ENCODE assay signal across 1 cellular context in the genomic region with DNA sequence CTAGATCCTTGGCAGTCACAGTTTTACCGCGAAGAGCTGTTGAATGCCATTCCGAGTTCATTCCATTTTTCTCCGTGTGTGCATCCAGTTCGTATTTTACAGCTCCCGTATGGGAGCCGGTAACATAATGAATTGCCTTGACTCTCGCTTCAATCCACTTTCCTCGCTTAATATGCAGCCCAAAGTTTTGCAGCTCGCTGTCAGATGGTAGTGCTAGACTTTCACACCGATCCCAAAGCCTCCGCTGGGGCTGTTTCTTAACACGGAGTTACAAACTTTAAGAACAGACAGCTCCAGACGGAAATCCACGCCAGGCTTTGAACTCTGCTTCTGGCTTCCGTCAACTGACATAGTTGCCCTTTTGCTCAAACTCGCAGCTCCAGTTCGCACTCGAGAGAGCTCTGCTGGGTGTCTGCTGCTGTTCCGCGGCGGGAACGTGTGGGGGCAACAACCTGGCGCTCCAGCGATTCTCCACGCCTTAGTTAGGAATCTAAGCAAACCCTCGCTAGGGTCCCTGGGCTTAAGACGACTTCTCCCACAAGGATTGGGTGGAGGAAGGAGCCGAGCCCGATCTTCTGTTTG.
TF ChIP-seq lines count a peak whose summit lies in the region.

No MANE protein-coding gene starts in this region.

TF ChIP-seq in HepG2, 621 proteins besides CTCF, POLR2A, EP300 and RAD21 (continued from another document and continues in another):
- TF ChIP-seq RNF219 (CRISPR knock-in tag; IDR thresholded peaks at IDR 0.05) (no peak), ATF3 (CRISPR knock-in tag; IDR thresholded peaks at IDR 0.05) (no peak), SCMH1 (CRISPR knock-in tag; IDR thresholded peaks at IDR 0.05; ENCODE audit: borderline replicate concordance) (no peak), RXRB (CRISPR knock-in tag; IDR thresholded peaks at IDR 0.05; ENCODE audit: borderline replicate concordance) (peak; percentile 21; the same call in 1 of the 2 replicates), TBP (CRISPR knock-in tag; IDR thresholded peaks at IDR 0.05) (no peak), KLF15 (CRISPR knock-in tag; IDR thresholded peaks at IDR 0.05; ENCODE audit: borderline replicate concordance) (no peak), RBM22 (optimal IDR thresholded peaks at IDR 0.05; ENCODE audit: low read length) (no peak), ZNF891 (CRISPR knock-in tag; IDR thresholded peaks at IDR 0.05) (peak; percentile 8; the same call in 1 of the 2 replicates), ZBTB4 (CRISPR knock-in tag; IDR thresholded peaks at IDR 0.05; ENCODE audit: borderline replicate concordance) (no peak), ZBTB44 (CRISPR knock-in tag; IDR thresholded peaks at IDR 0.05) (no peak), ZNF354B (CRISPR knock-in tag; IDR thresholded peaks at IDR 0.05) (no peak), ZNF180 (CRISPR knock-in tag; IDR thresholded peaks at IDR 0.05; ENCODE audit: borderline replicate concordance, low read depth) (no peak), HNRNPLL (IDR thresholded peaks at IDR 0.05; ENCODE audit: low read depth, low read length, poor library complexity, severe bottlenecking) (peak; percentile 55), CHCHD3 (CRISPR knock-in tag; IDR thresholded peaks at IDR 0.05) (no peak), PCBP2 (optimal IDR thresholded peaks at IDR 0.05; ENCODE audit: low read depth, low read length, poor library complexity, severe bottlenecking) (no peak), TGIF2 (CRISPR knock-in tag; IDR thresholded peaks at IDR 0.05) (no peak; the same call in none of the 2 replicates), SIN3A (IDR thresholded peaks at IDR 0.05; ENCODE audit: borderline replicate concordance, low read depth, low read length) (no peak; the same call in 1 of the 2 replicates), ZSCAN20 (CRISPR knock-in tag; IDR thresholded peaks at IDR 0.05; ENCODE audit: borderline replicate concordance) (no peak), KLF11 (CRISPR knock-in tag; IDR thresholded peaks at IDR 0.05) (0 out of 2 replicates have a peak, but pooled peaks have one; percentile 13), STAT6 (CRISPR knock-in tag; IDR thresholded peaks at IDR 0.05; ENCODE audit: borderline replicate concordance) (no peak), ZNF382 (CRISPR knock-in tag; IDR thresholded peaks at IDR 0.05; ENCODE audit: borderline replicate concordance) (no peak), FOXO1 (CRISPR knock-in tag; IDR thresholded peaks at IDR 0.05) (no peak), ZNF879 (CRISPR knock-in tag; IDR thresholded peaks at IDR 0.05) (no peak), ATAD3A (CRISPR knock-in tag; IDR thresholded peaks at IDR 0.05) (no peak), ZSCAN29 (CRISPR knock-in tag; conservative IDR thresholded peaks at IDR 0.05) (no peak), ELF4 (CRISPR knock-in tag; IDR thresholded peaks at IDR 0.05; ENCODE audit: borderline replicate concordance) (no peak), TCF7L2 (IDR thresholded peaks at IDR 0.05; ENCODE audit: low read depth, low read length) (no peak), ZBTB20 (CRISPR knock-in tag; IDR thresholded peaks at IDR 0.05; ENCODE audit: borderline replicate concordance, low read depth) (peak; percentile 68; the same call in 1 of the 2 replicates), MAX (IDR thresholded peaks at IDR 0.05) (no peak), CENPX (CRISPR knock-in tag; IDR thresholded peaks at IDR 0.05) (no peak), POLR2G (IDR thresholded peaks at IDR 0.05; ENCODE audit: low read depth, low read length) (peak; percentile 87), ZNF333 (CRISPR knock-in tag; IDR thresholded peaks at IDR 0.05; ENCODE audit: borderline replicate concordance) (no peak), PLSCR1 (CRISPR knock-in tag; IDR thresholded peaks at IDR 0.05; ENCODE audit: borderline replicate concordance) (no peak), RFX1 (IDR thresholded peaks at IDR 0.05) (no peak), ZNF614 (CRISPR knock-in tag; IDR thresholded peaks at IDR 0.05; ENCODE audit: borderline replicate concordance) (peak; percentile 38; the same call in 1 of the 2 replicates), ZNF512B (CRISPR knock-in tag; IDR thresholded peaks at IDR 0.05; ENCODE audit: borderline replicate concordance) (no peak), ZFP36L2 (CRISPR knock-in tag; IDR thresholded peaks at IDR 0.05) (no peak), KLF9 (CRISPR knock-in tag; IDR thresholded peaks at IDR 0.05; ENCODE audit: low read depth) (no peak), GRHL1 (CRISPR knock-in tag; conservative IDR thresholded peaks at IDR 0.05) (no peak)
- TF ChIP-seq, protein P1, sequence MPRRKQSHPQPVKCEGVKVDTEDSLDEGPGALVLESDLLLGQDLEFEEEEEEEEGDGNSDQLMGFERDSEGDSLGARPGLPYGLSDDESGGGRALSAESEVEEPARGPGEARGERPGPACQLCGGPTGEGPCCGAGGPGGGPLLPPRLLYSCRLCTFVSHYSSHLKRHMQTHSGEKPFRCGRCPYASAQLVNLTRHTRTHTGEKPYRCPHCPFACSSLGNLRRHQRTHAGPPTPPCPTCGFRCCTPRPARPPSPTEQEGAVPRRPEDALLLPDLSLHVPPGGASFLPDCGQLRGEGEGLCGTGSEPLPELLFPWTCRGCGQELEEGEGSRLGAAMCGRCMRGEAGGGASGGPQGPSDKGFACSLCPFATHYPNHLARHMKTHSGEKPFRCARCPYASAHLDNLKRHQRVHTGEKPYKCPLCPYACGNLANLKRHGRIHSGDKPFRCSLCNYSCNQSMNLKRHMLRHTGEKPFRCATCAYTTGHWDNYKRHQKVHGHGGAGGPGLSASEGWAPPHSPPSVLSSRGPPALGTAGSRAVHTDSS (CRISPR knock-in tag; conservative IDR thresholded peaks at IDR 0.05): no peak
